Comparison of ENCODE assay signal across 1 cellular context in genomic region chr10:133308431-133309110, GRCh38.
TF ChIP-seq lines count a peak whose summit lies in the region.

A gene with protein sequence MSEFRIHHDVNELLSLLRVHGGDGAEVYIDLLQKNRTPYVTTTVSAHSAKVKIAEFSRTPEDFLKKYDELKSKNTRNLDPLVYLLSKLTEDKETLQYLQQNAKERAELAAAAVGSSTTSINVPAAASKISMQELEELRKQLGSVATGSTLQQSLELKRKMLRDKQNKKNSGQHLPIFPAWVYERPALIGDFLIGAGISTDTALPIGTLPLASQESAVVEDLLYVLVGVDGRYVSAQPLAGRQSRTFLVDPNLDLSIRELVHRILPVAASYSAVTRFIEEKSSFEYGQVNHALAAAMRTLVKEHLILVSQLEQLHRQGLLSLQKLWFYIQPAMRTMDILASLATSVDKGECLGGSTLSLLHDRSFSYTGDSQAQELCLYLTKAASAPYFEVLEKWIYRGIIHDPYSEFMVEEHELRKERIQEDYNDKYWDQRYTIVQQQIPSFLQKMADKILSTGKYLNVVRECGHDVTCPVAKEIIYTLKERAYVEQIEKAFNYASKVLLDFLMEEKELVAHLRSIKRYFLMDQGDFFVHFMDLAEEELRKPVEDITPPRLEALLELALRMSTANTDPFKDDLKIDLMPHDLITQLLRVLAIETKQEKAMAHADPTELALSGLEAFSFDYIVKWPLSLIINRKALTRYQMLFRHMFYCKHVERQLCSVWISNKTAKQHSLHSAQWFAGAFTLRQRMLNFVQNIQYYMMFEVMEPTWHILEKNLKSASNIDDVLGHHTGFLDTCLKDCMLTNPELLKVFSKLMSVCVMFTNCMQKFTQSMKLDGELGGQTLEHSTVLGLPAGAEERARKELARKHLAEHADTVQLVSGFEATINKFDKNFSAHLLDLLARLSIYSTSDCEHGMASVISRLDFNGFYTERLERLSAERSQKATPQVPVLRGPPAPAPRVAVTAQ (minus strand): TSS chr10:133308872. CDS start chr10:133302941, 5,931 bp downstream.
A gene with protein sequence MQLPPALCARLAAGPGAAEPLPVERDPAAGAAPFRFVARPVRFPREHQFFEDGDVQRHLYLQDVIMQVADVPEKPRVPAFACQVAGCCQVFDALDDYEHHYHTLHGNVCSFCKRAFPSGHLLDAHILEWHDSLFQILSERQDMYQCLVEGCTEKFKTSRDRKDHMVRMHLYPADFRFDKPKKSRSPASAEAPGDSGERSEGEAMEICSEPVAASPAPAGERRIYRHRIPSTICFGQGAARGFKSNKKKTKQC (plus strand): TSS chr10:133308914. CDS start chr10:133308944, 30 bp downstream.

TF ChIP-seq in HepG2, 621 proteins besides CTCF, POLR2A, EP300 and RAD21 (continued from another document and continues in another):
- TF ChIP-seq HOXA7 (CRISPR knock-in tag; IDR thresholded peaks at IDR 0.05) (no peak), ZNF503 (CRISPR knock-in tag; IDR thresholded peaks at IDR 0.05) (no peak), ZNF333 (CRISPR knock-in tag; IDR thresholded peaks at IDR 0.05; ENCODE audit: borderline replicate concordance) (peak; percentile 47; the same call in 1 of the 2 replicates), ZNF784 (CRISPR knock-in tag; IDR thresholded peaks at IDR 0.05; ENCODE audit: borderline replicate concordance) (peak; percentile 74; the same call in 1 of the 2 replicates), CSRNP2 (CRISPR knock-in tag; conservative IDR thresholded peaks at IDR 0.05; ENCODE audit: low read depth) (no peak), ZBTB42 (CRISPR knock-in tag; IDR thresholded peaks at IDR 0.05) (no peak), ZNF777 (CRISPR knock-in tag; IDR thresholded peaks at IDR 0.05) (peak; percentile 87), SALL2 (CRISPR knock-in tag; IDR thresholded peaks at IDR 0.05) (peak; percentile 65), USF2 (IDR thresholded peaks at IDR 0.05; ENCODE audit: low read depth, low read length) (no peak), USF2 (CRISPR knock-in tag; IDR thresholded peaks at IDR 0.05; ENCODE audit: borderline replicate concordance) (no peak), ZNF251 (CRISPR knock-in tag; IDR thresholded peaks at IDR 0.05) (no peak), JUN (CRISPR knock-in tag; IDR thresholded peaks at IDR 0.05) (no peak; the same call in 1 of the 2 replicates), YEATS4 (CRISPR knock-in tag; IDR thresholded peaks at IDR 0.05; ENCODE audit: borderline replicate concordance) (peak; percentile 84), ARNTL (CRISPR knock-in tag; IDR thresholded peaks at IDR 0.05) (no peak), MBD4 (IDR thresholded peaks at IDR 0.05; ENCODE audit: borderline replicate concordance, low read length) (no peak), ZNF788 (CRISPR knock-in tag; IDR thresholded peaks at IDR 0.05; ENCODE audit: borderline replicate concordance) (0 out of 2 replicates have a peak, but pooled peaks have one; percentile 47), ZNF331 (CRISPR knock-in tag; IDR thresholded peaks at IDR 0.05) (no peak), KMT2A (CRISPR knock-in tag; IDR thresholded peaks at IDR 0.05) (no peak), ZNF768 (CRISPR knock-in tag; IDR thresholded peaks at IDR 0.05) (no peak), ZNF337 (CRISPR knock-in tag; IDR thresholded peaks at IDR 0.05; ENCODE audit: borderline replicate concordance, low read depth) (no peak), RELA (CRISPR knock-in tag; IDR thresholded peaks at IDR 0.05) (peak; percentile 12; the same call in 1 of the 2 replicates), ZNF563 (CRISPR knock-in tag; IDR thresholded peaks at IDR 0.05) (peak; percentile 80; the same call in 1 of the 2 replicates), ZNF124 (CRISPR knock-in tag; IDR thresholded peaks at IDR 0.05) (no peak), NFIB (CRISPR knock-in tag; IDR thresholded peaks at IDR 0.05; ENCODE audit: borderline replicate concordance) (no peak), ZNF510 (CRISPR knock-in tag; IDR thresholded peaks at IDR 0.05; ENCODE audit: low read depth) (no peak), POLR2G (IDR thresholded peaks at IDR 0.05; ENCODE audit: low read depth, low read length) (peak; percentile 77), HNF1B (CRISPR knock-in tag; IDR thresholded peaks at IDR 0.05) (0 out of 2 replicates have a peak, but pooled peaks have one; percentile 5), ZNF83 (CRISPR knock-in tag; IDR thresholded peaks at IDR 0.05; ENCODE audit: borderline replicate concordance) (no peak), MXD4 (CRISPR knock-in tag; IDR thresholded peaks at IDR 0.05) (no peak), HMG20A (CRISPR knock-in tag; IDR thresholded peaks at IDR 0.05; ENCODE audit: borderline replicate concordance) (no peak), ZNF567 (CRISPR knock-in tag; IDR thresholded peaks at IDR 0.05; ENCODE audit: borderline replicate concordance) (no peak), ZNF616 (CRISPR knock-in tag; IDR thresholded peaks at IDR 0.05; ENCODE audit: low read depth) (no peak), PHF8 (CRISPR knock-in tag; IDR thresholded peaks at IDR 0.05) (peak; percentile 80), MAZ (IDR thresholded peaks at IDR 0.05; ENCODE audit: borderline replicate concordance, low read depth, low read length) (peak; percentile 56), MAZ (CRISPR knock-in tag; IDR thresholded peaks at IDR 0.05; ENCODE audit: low read depth) (peak; percentile 80), NCOA2 (CRISPR knock-in tag; IDR thresholded peaks at IDR 0.05) (no peak), ZUFSP (CRISPR knock-in tag; IDR thresholded peaks at IDR 0.05; ENCODE audit: borderline replicate concordance) (no peak), PAF1 (CRISPR knock-in tag; IDR thresholded peaks at IDR 0.05) (no peak), ZNF704 (CRISPR knock-in tag; IDR thresholded peaks at IDR 0.05; ENCODE audit: borderline replicate concordance) (no peak; the same call in 1 of the 2 replicates), ZNF34 (CRISPR knock-in tag; IDR thresholded peaks at IDR 0.05; ENCODE audit: borderline replicate concordance) (0 out of 2 replicates have a peak, but pooled peaks have one; percentile 25), GZF1 (CRISPR knock-in tag; IDR thresholded peaks at IDR 0.05) (no peak), XRCC5 (optimal IDR thresholded peaks at IDR 0.05; ENCODE audit: low read length) (no peak), ZNF501 (CRISPR knock-in tag; IDR thresholded peaks at IDR 0.05) (no peak), PRPF4 (IDR thresholded peaks at IDR 0.05; ENCODE audit: low read depth, low read length, poor library complexity, severe bottlenecking) (no peak), HNRNPUL1 (IDR thresholded peaks at IDR 0.05; ENCODE audit: low read depth, low read length) (no peak), NFE2L2 (IDR thresholded peaks at IDR 0.05; ENCODE audit: low read length) (no peak)
- TF ChIP-seq, protein P1, sequence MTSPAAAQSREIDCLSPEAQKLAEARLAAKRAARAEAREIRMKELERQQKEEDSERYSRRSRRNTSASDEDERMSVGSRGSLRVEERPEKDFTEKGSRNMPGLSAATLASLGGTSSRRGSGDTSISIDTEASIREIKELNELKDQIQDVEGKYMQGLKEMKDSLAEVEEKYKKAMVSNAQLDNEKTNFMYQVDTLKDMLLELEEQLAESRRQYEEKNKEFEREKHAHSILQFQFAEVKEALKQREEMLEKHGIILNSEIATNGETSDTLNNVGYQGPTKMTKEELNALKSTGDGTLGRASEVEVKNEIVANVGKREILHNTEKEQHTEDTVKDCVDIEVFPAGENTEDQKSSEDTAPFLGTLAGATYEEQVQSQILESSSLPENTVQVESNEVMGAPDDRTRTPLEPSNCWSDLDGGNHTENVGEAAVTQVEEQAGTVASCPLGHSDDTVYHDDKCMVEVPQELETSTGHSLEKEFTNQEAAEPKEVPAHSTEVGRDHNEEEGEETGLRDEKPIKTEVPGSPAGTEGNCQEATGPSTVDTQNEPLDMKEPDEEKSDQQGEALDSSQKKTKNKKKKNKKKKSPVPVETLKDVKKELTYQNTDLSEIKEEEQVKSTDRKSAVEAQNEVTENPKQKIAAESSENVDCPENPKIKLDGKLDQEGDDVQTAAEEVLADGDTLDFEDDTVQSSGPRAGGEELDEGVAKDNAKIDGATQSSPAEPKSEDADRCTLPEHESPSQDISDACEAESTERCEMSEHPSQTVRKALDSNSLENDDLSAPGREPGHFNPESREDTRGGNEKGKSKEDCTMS (CRISPR knock-in tag; conservative IDR thresholded peaks at IDR 0.05) = no peak
